In the genomic region with DNA sequence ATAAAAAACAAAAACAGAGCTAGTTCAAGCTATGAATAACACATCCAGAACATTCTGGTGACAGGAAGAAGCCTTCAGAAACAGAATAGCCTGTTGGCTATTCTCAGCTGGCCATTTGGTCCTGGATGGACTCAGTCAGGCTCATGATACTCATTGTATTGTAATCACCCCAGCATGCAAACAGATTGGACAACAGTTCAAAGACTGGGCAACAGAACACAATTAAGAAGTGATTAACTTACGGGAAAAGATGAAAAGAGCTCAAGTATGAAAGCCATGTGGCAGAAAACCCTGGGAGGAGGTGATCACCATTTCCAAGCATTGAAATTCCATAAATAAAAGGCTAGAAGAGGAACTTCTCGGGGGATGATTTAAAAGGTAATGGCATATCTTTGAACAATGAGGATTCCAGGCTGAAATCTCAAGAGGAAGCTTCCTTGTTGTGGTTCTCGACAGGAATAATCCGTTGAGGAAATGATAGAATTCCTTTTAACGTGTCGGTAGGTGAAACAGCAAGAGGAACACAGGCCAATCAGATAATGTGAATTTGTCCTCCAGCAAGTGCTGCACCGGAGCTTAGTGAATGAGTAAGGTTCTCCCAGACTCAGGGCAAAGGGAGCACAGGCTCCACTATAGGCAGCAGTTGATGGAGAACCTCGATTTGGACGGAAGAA, we compare ENCODE assay signal across 12 cellular contexts.
DNase-seq lines count a peak whose midpoint lies in the region; ATAC-seq and TF ChIP-seq lines count a peak whose summit lies in the region.
"Had no signal": no experiment of that assay in that cellular context is flagged by ENCODE, and none has a peak within 500 bp of the region (broad histone marks: within the 10 kb centered on the region; RNA-seq: fewer than 3 reads in every experiment).

No MANE protein-coding gene starts in this region.

- no peaks in the 10 kb centered on the region for H3K36me3 ChIP-seq in left ventricle myocardium inferior
- no peaks in the 10 kb centered on the region for H3K36me3 ChIP-seq in upper lobe of left lung

- TF ChIP-seq EP300 in upper lobe of left lung (IDR thresholded peaks at IDR 0.05): no peak

- H3K4me1 Mint-ChIP-seq in activated naive CD8-positive, alpha-beta T cell treated with anti-CD3 and anti-CD28 coated beads, Interleukin-2, amount 10 ng/mL, durations not matched to agents 7 days and 5 days: peaks cover 57% of the 10 kb centered on the region

- no peak overlapping the region for H3K4me3 Mint-ChIP-seq in activated naive CD8-positive, alpha-beta T cell treated with anti-CD3 and anti-CD28 coated beads, Interleukin-2, amount 10 ng/mL, durations not matched to agents 7 days and 5 days
- H3K4me3 Mint-ChIP-seq: B cell, neural crest cell had no signal

- H3K27me3 ChIP-seq in left ventricle myocardium inferior (ENCODE audit: low read depth) (no peaks in the 10 kb centered on the region), upper lobe of left lung (no peaks in the 10 kb centered on the region)

- peak overlapping the region; percentile 70 for H3K27ac Mint-ChIP-seq in activated naive CD8-positive, alpha-beta T cell treated with anti-CD3 and anti-CD28 coated beads, Interleukin-2, amount 10 ng/mL, durations not matched to agents 7 days and 5 days
- H3K27ac Mint-ChIP-seq: B cell had no signal

- H3K27ac ChIP-seq in left ventricle myocardium inferior (replicated peaks): peak overlapping the region; percentile 71
- peak overlapping the region in 3 of 4 donors; percentile 17 to 61 (median 32) for H3K27ac ChIP-seq in upper lobe of left lung

- H3K4me1 ChIP-seq in left ventricle myocardium inferior (peaks cover 39% of the 10 kb centered on the region), upper lobe of left lung (peaks cover 14 to 30% (median 22%) of the 10 kb centered on the region in 4 donors)

- H3K27me3 Mint-ChIP-seq in activated naive CD8-positive, alpha-beta T cell treated with anti-CD3 and anti-CD28 coated beads, Interleukin-2, amount 10 ng/mL, durations not matched to agents 7 days and 5 days: no peaks in the 10 kb centered on the region
- H3K27me3 Mint-ChIP-seq: B cell had no signal

- ATAC-seq in Right ventricle myocardium inferior (no peak), upper lobe of left lung (ENCODE audit: low FRiP score in 2 of 2) (no peak), GM21381 (IDR thresholded peaks at IDR 0.05; ENCODE audit: unreplicated experiment) (no peak)
- no peak for ATAC-seq in activated naive CD8-positive, alpha-beta T cell treated with anti-CD3 and anti-CD28 coated beads, Interleukin-2, amount 10 ng/mL, durations not matched to agents 7 days and 5 days (ENCODE audit: low read depth)

- POLR2A ChIA-PET in activated naive CD8-positive, alpha-beta T cell treated with anti-CD3 and anti-CD28 coated beads, Interleukin-2, amount 10 ng/mL, durations not matched to agents 7 days and 5 days (lab: Charles Lee): interaction anchor here (1.0 kb wide), 1 partner anchor 53 kb away, joined by 6 read pairs; no protein-coding TSS in a partner anchor

- intact Hi-C loops in left ventricle myocardium inferior (cut with micrococcal nuclease): no loop called here
- intact Hi-C loops in Right ventricle myocardium inferior (cut with DNase I): no loop called here

- H3K4me3 ChIP-seq in left ventricle myocardium inferior (no peak overlapping the region), upper lobe of left lung (no peak overlapping the region)

- H3K36me3 Mint-ChIP-seq in activated naive CD8-positive, alpha-beta T cell treated with anti-CD3 and anti-CD28 coated beads, Interleukin-2, amount 10 ng/mL, durations not matched to agents 7 days and 5 days: peaks cover 4% of the 10 kb centered on the region

- peaks cover 2% of the 10 kb centered on the region for H3K9me3 Mint-ChIP-seq in activated naive CD8-positive, alpha-beta T cell treated with anti-CD3 and anti-CD28 coated beads, Interleukin-2, amount 10 ng/mL, durations not matched to agents 7 days and 5 days
- H3K9me3 Mint-ChIP-seq: neural crest cell had no signal

- WGBS in upper lobe of left lung, 2 donors: 45 to 52% methylated on average over 8 to 9 of the region's 9 CpGs

- DNase-seq in left ventricle myocardium inferior: no peak
- DNase-seq in Right ventricle myocardium inferior (ENCODE audit: missing footprints): no peak
- no peak for DNase-seq in activated naive CD8-positive, alpha-beta T cell treated with anti-CD3 and anti-CD28 coated beads, Interleukin-2, amount 10 ng/mL, durations not matched to agents 7 days and 5 days
- DNase-seq in lung microvascular endothelial cell (ENCODE audit: low read depth in 2 of 2): peak; percentile 35 to 87
- no peak for DNase-seq in upper lobe of left lung
- no peak for DNase-seq in NCI-H2227 (lab: John Stamatoyannopoulos, UW; ENCODE audit: unreplicated experiment)
- DNase-seq in NOMO-1 treated with DMSO at 0.1 percent for 48 hours (lab: John Stamatoyannopoulos, UW; ENCODE audit: unreplicated experiment): no peak
- DNase-seq: GDM1, Karpas-422 had no signal

- TF ChIP-seq CTCF in left ventricle myocardium inferior (IDR thresholded peaks at IDR 0.05; ENCODE audit: borderline replicate concordance) (no peak), upper lobe of left lung (IDR thresholded peaks at IDR 0.05) (no peak)

- H3K9me3 ChIP-seq in left ventricle myocardium inferior (replicated peaks) (no peaks in the 10 kb centered on the region), upper lobe of left lung (no peaks in the 10 kb centered on the region)

- TF ChIP-seq POLR2A in upper lobe of left lung (IDR thresholded peaks at IDR 0.05): no peak

Comparison
In these comparisons a context has a peak if more than half of its experiments do, and no peak if none do; other contexts are left out.
1. DNase-seq: peak in lung microvascular endothelial cell (2 of 2); none in left ventricle myocardium inferior (single experiment), Right ventricle myocardium inferior (single experiment), activated naive CD8-positive, alpha-beta T cell treated with anti-CD3 and anti-CD28 coated beads, Interleukin-2, amount 10 ng/mL, durations not matched to agents 7 days and 5 days (single experiment), upper lobe of left lung (0 of 2), NCI-H2227 (single experiment) and NOMO-1 treated with DMSO at 0.1 percent for 48 hours (single experiment).